8 cellular contexts compared by ENCODE assay signal in the genomic region with DNA sequence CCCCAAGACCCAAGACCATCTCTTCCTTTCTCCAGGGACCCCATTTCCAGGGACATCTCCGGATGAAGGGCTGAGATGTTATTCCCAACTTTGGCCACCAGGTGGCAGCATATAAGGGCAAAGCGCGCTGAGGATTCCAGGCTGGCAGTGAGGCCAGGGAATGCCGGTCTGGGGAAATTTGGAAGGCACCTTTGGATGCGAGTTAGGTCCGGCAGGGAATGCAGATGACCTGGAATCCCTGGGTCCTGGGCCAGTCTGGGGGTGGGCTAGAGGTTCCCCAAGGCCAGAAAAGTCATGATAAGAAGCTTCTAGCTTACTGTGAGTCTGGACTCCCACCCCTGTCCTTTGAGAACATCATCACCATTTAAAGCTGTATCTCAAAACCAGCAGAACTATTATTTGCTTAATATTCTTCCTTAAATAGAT. TPM values are rescaled to one million over a fixed set of nuclear protein-coding genes. Genes with fewer than 3 reads are reported as not detected.
DNase-seq lines count a peak whose midpoint lies in the region; ATAC-seq and TF ChIP-seq lines count a peak whose summit lies in the region.

No MANE protein-coding gene starts in this region.

- TF ChIP-seq CTCF in dorsolateral prefrontal cortex (IDR thresholded peaks at IDR 0.05 in 54 of 56, conservative IDR thresholded peaks at IDR 0.05 in 2 of 56; ENCODE audit: low read depth in 1 of 56, partially characterized antibody in 56 of 56) (peak; percentile 82 to 97 (median 92)), lung (IDR thresholded peaks at IDR 0.05; ENCODE audit: control extremely low read depth, extremely low read depth) (peak; percentile 79)

- intact Hi-C loops in dorsolateral prefrontal cortex (cut with DNase I), result loop anchor here (5.0 to 10.0 kb wide), 5 partner anchors 132 to 1025 kb away; a partner anchor contains a TSS

- H3K27me3 ChIP-seq in dorsolateral prefrontal cortex (peaks cover 0 to 17% (median 0%) of the 10 kb centered on the region in 45 donors), lung (ENCODE audit: control insufficient read depth, insufficient read depth) (no peaks in the 10 kb centered on the region)

- no peaks in the 10 kb centered on the region for H3K36me3 ChIP-seq in lung (ENCODE audit: control insufficient read depth in 2 of 2, insufficient read depth in 2 of 2, low read length in 2 of 2)

- H3K4me1 ChIP-seq in lung (ENCODE audit: control insufficient read depth in 2 of 2, insufficient read depth in 2 of 2, low read length in 2 of 2), result peaks cover 0 to 2% of the 10 kb centered on the region in 2 donors

- no peak overlapping the region for H3K4me3 ChIP-seq in dorsolateral prefrontal cortex
- no peak overlapping the region for H3K4me3 ChIP-seq in lung

- no peaks in the 10 kb centered on the region for H3K9me3 ChIP-seq in lung (ENCODE audit: control insufficient read depth in 2 of 2, insufficient read depth in 1 of 2, low read length in 1 of 2)

- ATAC-seq in lung (ENCODE audit: insufficient read depth, low FRiP score) (peak; percentile 31), GM18858 (IDR thresholded peaks at IDR 0.05; ENCODE audit: unreplicated experiment) (no peak)

- H3K27ac ChIP-seq in dorsolateral prefrontal cortex, result peak overlapping the region in 10 of 59 donors; percentile 12 to 85 (median 58)
- H3K27ac ChIP-seq in lung (ENCODE audit: low read depth in 1 of 2, low read length in 1 of 2), result no peak overlapping the region

- 1 to 2% methylated on average over 6 of the region's 6 CpGs for WGBS in lung, 2 donors

- DNase-seq in SIG-M5 treated with dmso at 0.1 percent for 504 hours (lab: John Stamatoyannopoulos, UW; ENCODE audit: unreplicated experiment) (peak; percentile 48), SIG-M5 (lab: John Stamatoyannopoulos, UW) (no peak), NCI-H1930 (lab: John Stamatoyannopoulos, UW) (peak; percentile 17 to 51), dorsolateral prefrontal cortex (peak in 9 of 10 donors; percentile 36 to 77 (median 68)), lung (ENCODE audit: low spot score) (peak; percentile 54)
- peak; percentile 32 for DNase-seq in activated CD4-positive, alpha-beta T cell treated with anti-CD3 and anti-CD28 coated beads, Interleukin-2, amount 50 U/mL, for 1 hour
- DNase-seq in stimulated activated CD8-positive, alpha-beta memory T cell treated with anti-CD3 and anti-CD28 coated beads, Interleukin-15, amount 100 ng/mL, for 24 hours (ENCODE audit: low read depth), result peak; percentile 17

RNA-seq across cellular contexts. Expression of a gene that starts 1.6 kb away (rescaled TPM):
- total RNA-seq in dorsolateral prefrontal cortex, result 1 to 10 TPM in 5 of 120 experiments, under 1 TPM in 59, not detected in 56; 0.23 to 1.3 (median 0.48) TPM
- 1 to 10 TPM in 1 of 2 donors, under 1 TPM in 1; 0.74 to 2.7 TPM for total RNA-seq in lung
- polyA plus RNA-seq in lung, result 1 to 10 TPM in 1 of 2 donors, under 1 TPM in 1; 0.51 to 3.6 TPM

RNA-seq across cellular contexts. Expression of a gene that starts 4.8 kb away (rescaled TPM):
- under 1 TPM in 91 of 120 experiments, not detected in 29; 0.11 to 0.76 (median 0.34) TPM for total RNA-seq in dorsolateral prefrontal cortex
- total RNA-seq in lung, result under 1 TPM; 0.09 to 0.21 TPM
- polyA plus RNA-seq in lung, result under 1 TPM; 0.01 to 0.08 TPM

RNA-seq across cellular contexts. Expression of a gene that starts 36.4 kb away (rescaled TPM):
- total RNA-seq in dorsolateral prefrontal cortex (under 1 TPM in 13 of 120 experiments, not detected in 107; 0.20 to 0.48 (median 0.32) TPM), lung (under 1 TPM in 1 of 2 donors, not detected in 1; 0.28 TPM)
- not detected for polyA plus RNA-seq in lung

RNA-seq across cellular contexts. Expression of a gene that starts 46.7 kb away (rescaled TPM):
- total RNA-seq in dorsolateral prefrontal cortex (10 to 100 TPM; 28.6 to 58.7 (median 41.4) TPM), lung (10 to 100 TPM; 44.5 to 49.5 TPM)
- 10 to 100 TPM; 12.9 to 15.2 TPM for polyA plus RNA-seq in lung
